ENCODE assay signal across 10 cellular contexts in the genomic region with DNA sequence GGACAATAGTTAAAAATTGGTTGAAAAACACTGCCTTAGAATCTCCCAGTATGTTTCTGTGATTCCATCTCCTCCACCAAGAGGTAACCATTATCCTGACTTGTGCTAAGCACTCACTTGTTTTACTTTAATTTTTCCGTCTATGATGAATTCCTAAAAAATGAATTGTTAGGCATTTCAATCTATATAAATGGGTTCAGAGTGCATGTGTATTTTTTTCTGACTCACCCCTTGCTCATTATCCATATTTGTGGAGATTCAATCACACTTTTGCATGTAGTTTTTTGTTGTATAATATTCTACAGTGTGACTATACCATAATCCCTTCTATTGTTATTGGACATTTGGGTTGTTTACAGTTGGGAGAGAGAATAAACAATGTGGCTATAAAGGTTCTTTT. TPM values are rescaled to one million over a fixed set of nuclear protein-coding genes. Genes with fewer than 3 reads are reported as not detected.
A peak's percentile ranks its signal among the peaks of the same experiment; 100 is the strongest.
DNase-seq lines count a peak whose midpoint lies in the region; ATAC-seq and TF ChIP-seq lines count a peak whose summit lies in the region.
"Had no signal": no experiment of that assay in that cellular context is flagged by ENCODE, and none has a peak within 500 bp of the region (broad histone marks: within the 10 kb centered on the region; RNA-seq: fewer than 3 reads in every experiment).

No MANE protein-coding gene starts in this region.

- no peak for TF ChIP-seq POLR2A in heart left ventricle (IDR thresholded peaks at IDR 0.05)

- DNase-seq in heart left ventricle (no peak), cardiac septum (ENCODE audit: low spot score) (no peak), T-helper 17 cell (no peak), fibroblast of villous mesenchyme (ENCODE audit: low read depth) (no peak), germinal center (ENCODE audit: low spot score) (no peak)
- no peak for DNase-seq in stimulated activated naive B cell treated with anti-CD40 and anti-IgM and Interleukin-4, amounts not matched to agents 10 μg/mL and 1 μg/mL and 100 μg/mL, for 72 hours
- DNase-seq: activated CD4-positive, CD25-positive, alpha-beta regulatory T cell treated with anti-CD3 and anti-CD28 coated beads, Interleukin-2, amount 50 U/mL, for 72 hours had no signal

- H3K4me1 ChIP-seq in heart left ventricle = peaks cover 5 to 54% (median 37%) of the 10 kb centered on the region in 12 donors

- no peaks in the 10 kb centered on the region for H3K36me3 ChIP-seq in heart left ventricle

- 81 to 93% (median 85%) methylated on average over 1 of the region's 1 CpG for WGBS in heart left ventricle, 4 donors

- no peak overlapping the region for H3K27ac ChIP-seq in heart left ventricle

- peaks cover 36% of the 10 kb centered on the region for H3K4me1 Mint-ChIP-seq in T-helper 17 cell
- peaks cover 22 to 45% of the 10 kb centered on the region in 2 donors for H3K4me1 Mint-ChIP-seq in stimulated activated naive B cell treated with anti-CD40 and anti-IgM and Interleukin-4, amounts not matched to agents 10 μg/mL and 1 μg/mL and 100 μg/mL, for 72 hours

- peak overlapping the region; percentile 67 for H3K27ac Mint-ChIP-seq in T-helper 17 cell
- no peak overlapping the region for H3K27ac Mint-ChIP-seq in stimulated activated naive B cell treated with anti-CD40 and anti-IgM and Interleukin-4, amounts not matched to agents 10 μg/mL and 1 μg/mL and 100 μg/mL, for 72 hours

- H3K9me3 Mint-ChIP-seq in stimulated activated naive B cell treated with anti-CD40 and anti-IgM and Interleukin-4, amounts not matched to agents 10 μg/mL and 1 μg/mL and 100 μg/mL, for 72 hours = no peaks in the 10 kb centered on the region

- H3K9me3 ChIP-seq in heart left ventricle = no peaks in the 10 kb centered on the region
- no peaks in the 10 kb centered on the region for H3K9me3 ChIP-seq in T-helper 17 cell (ENCODE audit: control insufficient read depth, low read length, poor library complexity, severe bottlenecking)

- no peaks in the 10 kb centered on the region for H3K27me3 Mint-ChIP-seq in T-helper 17 cell
- H3K27me3 Mint-ChIP-seq in stimulated activated naive B cell treated with anti-CD40 and anti-IgM and Interleukin-4, amounts not matched to agents 10 μg/mL and 1 μg/mL and 100 μg/mL, for 72 hours = no peaks in the 10 kb centered on the region

- TF ChIP-seq CTCF in heart left ventricle (IDR thresholded peaks at IDR 0.05) (no peak), fibroblast of villous mesenchyme (IDR thresholded peaks at IDR 0.05; ENCODE audit: insufficient read depth, low read depth, low read length) (no peak)

- no peaks in the 10 kb centered on the region for H3K27me3 ChIP-seq in heart left ventricle

- peak overlapping the region in 9 of 12 donors; percentile 70 to 97 (median 88) for H3K4me3 ChIP-seq in heart left ventricle
- H3K4me3 ChIP-seq in fibroblast of villous mesenchyme (ENCODE audit: low read depth, low read length) = peak overlapping the region; percentile 99

- intact Hi-C loops in heart left ventricle (cut with DNase I) = loop anchor here in 8 of 10 donors (2.0 to 10.0 kb wide), 13 partner anchors 40 to 361 kb away; partner anchors contain the start of genes CFLAR (in 4 of the 8) and ORC2 (in 2 of the 8)
- intact Hi-C loops in cardiac septum (cut with DNase I) = loop anchor here (5.0 kb wide), 1 partner anchor 84 kb away; no protein-coding TSS in a partner anchor

- peaks cover 6% of the 10 kb centered on the region for H3K36me3 Mint-ChIP-seq in T-helper 17 cell (ENCODE audit: low read depth)
- peaks cover 3% of the 10 kb centered on the region in 2 donors for H3K36me3 Mint-ChIP-seq in stimulated activated naive B cell treated with anti-CD40 and anti-IgM and Interleukin-4, amounts not matched to agents 10 μg/mL and 1 μg/mL and 100 μg/mL, for 72 hours

- ATAC-seq in heart left ventricle = no peak
- ATAC-seq in T-helper 17 cell = no peak
- no peak for ATAC-seq in stimulated activated naive B cell treated with anti-CD40 and anti-IgM and Interleukin-4, amounts not matched to agents 10 μg/mL and 1 μg/mL and 100 μg/mL, for 72 hours (replicated peaks)
- no peak for ATAC-seq in HG03442 (IDR thresholded peaks at IDR 0.05; ENCODE audit: unreplicated experiment)
- no peak for ATAC-seq in GM18519 (IDR thresholded peaks at IDR 0.05; ENCODE audit: low FRiP score, unreplicated experiment)
- ATAC-seq: sciatic nerve had no signal

- peak overlapping the region; percentile 100 for H3K4me3 Mint-ChIP-seq in T-helper 17 cell
- peak overlapping the region; percentile 55 to 62 for H3K4me3 Mint-ChIP-seq in stimulated activated naive B cell treated with anti-CD40 and anti-IgM and Interleukin-4, amounts not matched to agents 10 μg/mL and 1 μg/mL and 100 μg/mL, for 72 hours

RNA-seq across cellular contexts. Expression of gene NDUFB3, which starts 1.3 kb away (rescaled TPM):
- total RNA-seq in heart left ventricle = 100 to 1,000 TPM; 197 to 496 (median 348) TPM
- polyA plus RNA-seq in heart left ventricle = 100 to 1,000 TPM; 210 to 424 TPM
- total RNA-seq in cardiac septum = 278 TPM
- total RNA-seq in T-helper 17 cell = 10 to 100 TPM; 23.7 to 33.8 TPM
- total RNA-seq in fibroblast of villous mesenchyme = 44.1 and 54.0 TPM in 2 replicates

RNA-seq across cellular contexts. Expression of gene HYCC2, which starts 1.6 kb away (rescaled TPM):
- total RNA-seq in heart left ventricle (10 to 100 TPM in 5 of 9 donors, 1 to 10 TPM in 4; 5.8 to 16.3 (median 12.1) TPM), cardiac septum (14.2 TPM), T-helper 17 cell (10 to 100 TPM; 29.4 to 36.5 TPM), fibroblast of villous mesenchyme (11.3 and 17.7 TPM in 2 replicates)
- 1 to 10 TPM; 3.7 to 5.5 TPM for polyA plus RNA-seq in heart left ventricle

RNA-seq across cellular contexts. Expression of gene CFLAR, which starts 42.9 kb away (rescaled TPM):
- total RNA-seq in heart left ventricle = 100 to 1,000 TPM; 130 to 279 (median 214) TPM
- 100 to 1,000 TPM; 120 to 249 TPM for polyA plus RNA-seq in heart left ventricle
- 193 TPM for total RNA-seq in cardiac septum
- total RNA-seq in T-helper 17 cell = 100 to 1,000 TPM; 221 to 223 TPM
- 65.1 and 143 TPM in 2 replicates for total RNA-seq in fibroblast of villous mesenchyme
